1 cellular context compared by ENCODE assay signal in the genomic region with DNA sequence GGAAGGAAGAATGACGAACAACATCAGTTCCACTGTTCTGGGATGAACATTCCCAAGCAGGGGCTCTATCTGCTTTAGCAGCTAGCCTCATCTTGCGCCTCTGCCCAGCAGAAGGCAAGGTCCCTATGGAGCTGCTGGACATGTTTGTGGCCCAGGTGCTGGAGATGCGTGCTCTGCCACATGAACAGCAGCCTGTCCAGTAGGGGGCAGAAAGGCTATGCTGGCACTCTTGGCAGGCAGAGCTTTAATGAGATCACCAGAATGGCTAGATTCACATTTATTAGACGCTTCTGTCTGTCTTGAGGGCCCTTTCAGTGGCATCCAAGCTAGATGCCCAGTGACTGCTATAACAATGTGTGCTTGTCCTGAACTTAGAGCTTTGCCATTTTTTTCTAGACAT.
TF ChIP-seq lines count a peak whose summit lies in the region.

No MANE protein-coding gene starts in this region.

TF ChIP-seq in H1, 55 proteins besides CTCF, POLR2A, EP300 and RAD21:
- no peak for TF ChIP-seq KDM4A (IDR thresholded peaks at IDR 0.05; ENCODE audit: low read depth, low read length, severe bottlenecking)
- no peak for TF ChIP-seq BACH1 (IDR thresholded peaks at IDR 0.05; ENCODE audit: low read length)
- TF ChIP-seq SP2 (IDR thresholded peaks at IDR 0.05; ENCODE audit: low read length) = no peak
- TF ChIP-seq YY1 (IDR thresholded peaks at IDR 0.05; ENCODE audit: low read depth, low read length) = peak; percentile 37; the same call in 1 of the 2 replicates
- TF ChIP-seq, protein P1, sequence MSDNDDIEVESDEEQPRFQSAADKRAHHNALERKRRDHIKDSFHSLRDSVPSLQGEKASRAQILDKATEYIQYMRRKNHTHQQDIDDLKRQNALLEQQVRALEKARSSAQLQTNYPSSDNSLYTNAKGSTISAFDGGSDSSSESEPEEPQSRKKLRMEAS (IDR thresholded peaks at IDR 0.05) = peak; percentile 38; the same call in 1 of the 2 replicates
- TF ChIP-seq CEBPB (IDR thresholded peaks at IDR 0.05; ENCODE audit: low read depth, low read length) = no peak
- 0 out of 2 replicates have a peak, but pooled peaks have one; percentile 43 for TF ChIP-seq TCF12 (IDR thresholded peaks at IDR 0.05; ENCODE audit: low read depth, low read length)
- no peak for TF ChIP-seq RBBP5 (IDR thresholded peaks at IDR 0.05; ENCODE audit: borderline replicate concordance, low read depth, low read length)
- TF ChIP-seq JUND (IDR thresholded peaks at IDR 0.05; ENCODE audit: low read length) = 0 out of 2 replicates have a peak, but pooled peaks have one; percentile 24
